In the genomic region with DNA sequence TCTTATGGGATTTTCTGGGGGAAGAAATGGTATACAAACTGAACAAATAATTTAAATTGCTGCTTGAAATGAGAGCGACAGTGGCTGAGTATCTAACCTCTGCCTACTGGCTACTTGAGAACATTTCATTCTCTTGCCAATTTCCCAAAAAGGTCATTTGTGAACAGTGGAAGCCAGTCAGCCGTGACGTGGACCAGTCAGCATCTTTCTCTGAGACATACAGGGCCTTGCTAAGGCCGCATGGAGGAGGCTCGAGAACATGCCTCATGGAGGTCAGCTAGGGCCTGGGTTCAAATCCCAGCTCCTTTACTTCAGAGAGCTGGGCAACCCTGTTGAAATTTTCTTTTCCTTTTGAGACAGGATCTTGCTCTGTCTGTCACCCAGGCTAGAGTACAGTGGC, we compare ENCODE assay signal across 1 cellular context.
TF ChIP-seq lines count a peak whose summit lies in the region.

No MANE protein-coding gene starts in this region.

TF ChIP-seq in HepG2, 621 proteins besides CTCF, POLR2A, EP300 and RAD21:
- no peak for TF ChIP-seq SOX6 (IDR thresholded peaks at IDR 0.05)
- TF ChIP-seq SOX6 (CRISPR knock-in tag; IDR thresholded peaks at IDR 0.05): no peak
- no peak for TF ChIP-seq ZFP37 (CRISPR knock-in tag; IDR thresholded peaks at IDR 0.05; ENCODE audit: borderline replicate concordance)
- TF ChIP-seq CBX5 (CRISPR knock-in tag; IDR thresholded peaks at IDR 0.05; ENCODE audit: borderline replicate concordance): no peak
- TF ChIP-seq REXO4 (CRISPR knock-in tag; IDR thresholded peaks at IDR 0.05; ENCODE audit: borderline replicate concordance): no peak
- TF ChIP-seq NR1H2 (CRISPR knock-in tag; IDR thresholded peaks at IDR 0.05; ENCODE audit: borderline replicate concordance, low read depth): no peak
- TF ChIP-seq AKAP8 (CRISPR knock-in tag; IDR thresholded peaks at IDR 0.05): no peak
- TF ChIP-seq KAT8 (CRISPR knock-in tag; IDR thresholded peaks at IDR 0.05): no peak
- no peak for TF ChIP-seq GATAD1 (CRISPR knock-in tag; IDR thresholded peaks at IDR 0.05)
- no peak for TF ChIP-seq CCAR2 (optimal IDR thresholded peaks at IDR 0.05; ENCODE audit: low read depth, low read length)
- no peak for TF ChIP-seq DMAP1 (CRISPR knock-in tag; IDR thresholded peaks at IDR 0.05)
- TF ChIP-seq, protein P1, sequence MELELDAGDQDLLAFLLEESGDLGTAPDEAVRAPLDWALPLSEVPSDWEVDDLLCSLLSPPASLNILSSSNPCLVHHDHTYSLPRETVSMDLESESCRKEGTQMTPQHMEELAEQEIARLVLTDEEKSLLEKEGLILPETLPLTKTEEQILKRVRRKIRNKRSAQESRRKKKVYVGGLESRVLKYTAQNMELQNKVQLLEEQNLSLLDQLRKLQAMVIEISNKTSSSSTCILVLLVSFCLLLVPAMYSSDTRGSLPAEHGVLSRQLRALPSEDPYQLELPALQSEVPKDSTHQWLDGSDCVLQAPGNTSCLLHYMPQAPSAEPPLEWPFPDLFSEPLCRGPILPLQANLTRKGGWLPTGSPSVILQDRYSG (CRISPR knock-in tag; IDR thresholded peaks at IDR 0.05): no peak
- TF ChIP-seq USF2 (IDR thresholded peaks at IDR 0.05; ENCODE audit: low read depth, low read length): no peak
- TF ChIP-seq USF2 (CRISPR knock-in tag; IDR thresholded peaks at IDR 0.05; ENCODE audit: borderline replicate concordance): no peak
